In genomic region chr17:49217651-49218413, GRCh38 we compare ENCODE assay signal across 9 cellular contexts. TPM values are rescaled to one million over a fixed set of nuclear protein-coding genes. Genes with fewer than 3 reads are reported as not detected.
DNase-seq lines count a peak whose midpoint lies in the region; ATAC-seq and TF ChIP-seq lines count a peak whose summit lies in the region.
"Had no signal": no experiment of that assay in that cellular context is flagged by ENCODE, and none has a peak within 500 bp of the region (broad histone marks: within the 10 kb centered on the region; RNA-seq: fewer than 3 reads in every experiment).

No MANE protein-coding gene starts in this region.

- H3K27me3 Mint-ChIP-seq in activated CD4-positive, alpha-beta T cell treated with anti-CD3 and anti-CD28 coated beads, Interleukin-2, amount 10 ng/mL, durations not matched to agents 7 days and 5 days = no peaks in the 10 kb centered on the region
- peaks cover 33% of the 10 kb centered on the region for H3K27me3 Mint-ChIP-seq in type B pancreatic cell

- CTCF ChIA-PET in activated CD4-positive, alpha-beta T cell treated with anti-CD3 and anti-CD28 coated beads, Interleukin-2, amount 10 ng/mL, durations not matched to agents 7 days and 5 days (lab: Charles Lee) = interaction anchor here (0.7 to 1.2 kb wide), 4 partner anchors 9 to 37 kb away, joined by 3 to 5 read pairs (median 4); no protein-coding TSS in a partner anchor

- peaks cover 74% of the 10 kb centered on the region for H3K4me1 Mint-ChIP-seq in activated CD4-positive, alpha-beta T cell treated with anti-CD3 and anti-CD28 coated beads, Interleukin-2, amount 10 ng/mL, durations not matched to agents 7 days and 5 days
- H3K4me1 Mint-ChIP-seq in type B pancreatic cell (ENCODE audit: unreplicated experiment) = no peaks in the 10 kb centered on the region

- intact Hi-C loops in left cardiac atrium (cut with DNase I) = no loop called here

- peak; percentile 47 for ATAC-seq in GM18867 (IDR thresholded peaks at IDR 0.05; ENCODE audit: unreplicated experiment)
- ATAC-seq in HG03196 (IDR thresholded peaks at IDR 0.05; ENCODE audit: unreplicated experiment) = peak; percentile 43
- ATAC-seq in left cardiac atrium = peak; percentile 75 to 77
- peak; percentile 65 for ATAC-seq in stimulated activated naive CD8-positive, alpha-beta T cell treated with anti-CD3 and anti-CD28 coated beads, Interleukin-15, Interleukin-2, amounts not matched to agents 100 U/mL and 50 U/mL, for 24 hours

- H3K27ac Mint-ChIP-seq in activated CD4-positive, alpha-beta T cell treated with anti-CD3 and anti-CD28 coated beads, Interleukin-2, amount 10 ng/mL, durations not matched to agents 7 days and 5 days = peak overlapping the region; percentile 88
- H3K27ac Mint-ChIP-seq in type B pancreatic cell = no peak overlapping the region

- POLR2A ChIA-PET in activated CD4-positive, alpha-beta T cell treated with anti-CD3 and anti-CD28 coated beads, Interleukin-2, amount 10 ng/mL, durations not matched to agents 7 days and 5 days (lab: Charles Lee) = no interaction called here

- DNase-seq in activated CD4-positive, alpha-beta T cell treated with anti-CD3 and anti-CD28 coated beads, Interleukin-2, amount 10 ng/mL, durations not matched to agents 7 days and 5 days = peak; percentile 84
- peak; percentile 57 for DNase-seq in left cardiac atrium
- peak; percentile 68 for DNase-seq in stimulated activated naive CD8-positive, alpha-beta T cell treated with anti-CD3 and anti-CD28 coated beads, Interleukin-15, Interleukin-2, amounts not matched to agents 100 U/mL and 50 U/mL, for 24 hours
- DNase-seq in type B pancreatic cell (ENCODE audit: extremely low spot score, unreplicated experiment) = no peak
- DNase-seq in NCI-H1436 treated with DMSO at 0.1 percent for 48 hours (lab: John Stamatoyannopoulos, UW) = no peak
- DNase-seq in NCI-H1694 (lab: John Stamatoyannopoulos, UW) = no peak

- TF ChIP-seq CTCF in type B pancreatic cell (conservative IDR thresholded peaks at IDR 0.05) = no peak

- no peaks in the 10 kb centered on the region for H3K9me3 Mint-ChIP-seq in activated CD4-positive, alpha-beta T cell treated with anti-CD3 and anti-CD28 coated beads, Interleukin-2, amount 10 ng/mL, durations not matched to agents 7 days and 5 days
- H3K9me3 Mint-ChIP-seq in type B pancreatic cell = no peaks in the 10 kb centered on the region

- peaks cover 61% of the 10 kb centered on the region for H3K36me3 Mint-ChIP-seq in activated CD4-positive, alpha-beta T cell treated with anti-CD3 and anti-CD28 coated beads, Interleukin-2, amount 10 ng/mL, durations not matched to agents 7 days and 5 days (ENCODE audit: low read depth)
- no peaks in the 10 kb centered on the region for H3K36me3 Mint-ChIP-seq in type B pancreatic cell

- peak overlapping the region; percentile 61 for H3K4me3 Mint-ChIP-seq in activated CD4-positive, alpha-beta T cell treated with anti-CD3 and anti-CD28 coated beads, Interleukin-2, amount 10 ng/mL, durations not matched to agents 7 days and 5 days
- no peak overlapping the region for H3K4me3 Mint-ChIP-seq in type B pancreatic cell

RNA-seq across cellular contexts. Expression of gene ABI3, which starts 7.3 kb away (rescaled TPM):
- 10 to 100 TPM; 58.4 to 59.4 TPM for total RNA-seq in activated CD4-positive, alpha-beta T cell treated with anti-CD3 and anti-CD28 coated beads, Interleukin-2, amount 10 ng/mL, durations not matched to agents 7 days and 5 days
- total RNA-seq in left cardiac atrium = 10 to 100 TPM in 1 of 2 donors, 1 to 10 TPM in 1; 5.7 to 12.5 TPM
- total RNA-seq in type B pancreatic cell (ENCODE audit: low replicate concordance) = 0.31 TPM in 1 of 2 replicates, not detected in the other

RNA-seq across cellular contexts. Expression of gene GNGT2, which starts 7.5 kb away (rescaled TPM):
- total RNA-seq in activated CD4-positive, alpha-beta T cell treated with anti-CD3 and anti-CD28 coated beads, Interleukin-2, amount 10 ng/mL, durations not matched to agents 7 days and 5 days = 10 to 100 TPM; 15.0 to 15.9 TPM
- total RNA-seq in left cardiac atrium = 1 to 10 TPM; 1.9 to 2.2 TPM
- total RNA-seq in type B pancreatic cell (ENCODE audit: low replicate concordance) = 0.34 TPM in 1 of 2 replicates, not detected in the other

RNA-seq across cellular contexts. Expression of gene PHOSPHO1, which starts 12.8 kb away (rescaled TPM):
- total RNA-seq in activated CD4-positive, alpha-beta T cell treated with anti-CD3 and anti-CD28 coated beads, Interleukin-2, amount 10 ng/mL, durations not matched to agents 7 days and 5 days = not detected
- total RNA-seq in left cardiac atrium (under 1 TPM; 0.31 to 0.41 TPM), type B pancreatic cell (ENCODE audit: low replicate concordance) (0.81 TPM in 1 of 2 replicates, not detected in the other)
- total RNA-seq: HT1080 had no signal

Comparison
In these comparisons a context has a peak if more than half of its experiments do, and no peak if none do; other contexts are left out.
1. DNase-seq: peak in activated CD4-positive, alpha-beta T cell treated with anti-CD3 and anti-CD28 coated beads, Interleukin-2, amount 10 ng/mL, durations not matched to agents 7 days and 5 days (single experiment), left cardiac atrium (single experiment) and stimulated activated naive CD8-positive, alpha-beta T cell treated with anti-CD3 and anti-CD28 coated beads, Interleukin-15, Interleukin-2, amounts not matched to agents 100 U/mL and 50 U/mL, for 24 hours (single experiment); none in type B pancreatic cell (single experiment), NCI-H1436 treated with DMSO at 0.1 percent for 48 hours (single experiment) and NCI-H1694 (single experiment).
2. RNA of gene ABI3, which starts 7.3 kb away (total RNA-seq): 58.4 to 59.4 TPM in activated CD4-positive, alpha-beta T cell treated with anti-CD3 and anti-CD28 coated beads, Interleukin-2, amount 10 ng/mL, durations not matched to agents 7 days and 5 days; 5.7 to 12.5 TPM in left cardiac atrium and 0.31 TPM in type B pancreatic cell; every median in the first group is over 4 times any median in the second.
3. RNA of gene GNGT2, which starts 7.5 kb away (total RNA-seq): 15.0 to 15.9 TPM in activated CD4-positive, alpha-beta T cell treated with anti-CD3 and anti-CD28 coated beads, Interleukin-2, amount 10 ng/mL, durations not matched to agents 7 days and 5 days; 1.9 to 2.2 TPM in left cardiac atrium and 0.34 TPM in type B pancreatic cell; every median in the first group is over 4 times any median in the second.
4. Peak in every context shown above with its lines, with median percentiles within 50 percentile points of each other: ATAC-seq.